ENCODE assay signal across 15 cellular contexts in genomic region chr9:76311576-76311975, GRCh38.
DNase-seq lines count a peak whose midpoint lies in the region; ATAC-seq and TF ChIP-seq lines count a peak whose summit lies in the region.
"Had no signal": no experiment of that assay in that cellular context is flagged by ENCODE, and none has a peak within 500 bp of the region (broad histone marks: within the 10 kb centered on the region; RNA-seq: fewer than 3 reads in every experiment).

No MANE protein-coding gene starts in this region.

- POLR2A ChIA-PET in naive thymus-derived CD8-positive, alpha-beta T cell (lab: Charles Lee): no interaction called here

- H3K4me1 Mint-ChIP-seq in naive thymus-derived CD8-positive, alpha-beta T cell: no peaks in the 10 kb centered on the region
- H3K4me1 Mint-ChIP-seq: B cell had no signal

- no peak overlapping the region for H3K4me3 ChIP-seq in body of pancreas
- H3K4me3 ChIP-seq in ovary: no peak overlapping the region

- intact Hi-C loops in body of pancreas (cut with DNase I): no loop called here
- intact Hi-C loops in ovary (cut with DNase I): no loop called here

- 63 to 83% methylated on average over 5 of the region's 5 CpGs for WGBS in body of pancreas, 2 donors
- WGBS in ovary, 3 donors: 89 to 91% (median 90%) methylated on average over 5 of the region's 5 CpGs

- H3K36me3 ChIP-seq in body of pancreas (replicated peaks in 1 of 2; ENCODE audit: insufficient read depth in 1 of 2, low read depth in 2 of 2): no peaks in the 10 kb centered on the region
- no peaks in the 10 kb centered on the region for H3K36me3 ChIP-seq in ovary

- no peaks in the 10 kb centered on the region for H3K9me3 ChIP-seq in body of pancreas
- no peaks in the 10 kb centered on the region for H3K9me3 ChIP-seq in ovary

- no peak overlapping the region for H3K4me3 Mint-ChIP-seq in naive thymus-derived CD8-positive, alpha-beta T cell
- H3K4me3 Mint-ChIP-seq: B cell; CD4-positive, alpha-beta T cell; HFFc6 had no signal

- TF ChIP-seq EP300 in Ishikawa (IDR thresholded peaks at IDR 0.05; ENCODE audit: borderline replicate concordance): no peak; the same call in 1 of the 2 replicates
- TF ChIP-seq EP300 in ovary (IDR thresholded peaks at IDR 0.05): no peak

- peak in 1 of 4 donors; percentile 17 for DNase-seq in body of pancreas
- DNase-seq in mucosa of gallbladder (ENCODE audit: low spot score): peak; percentile 43
- DNase-seq in GM13977 (ENCODE audit: low spot score): no peak
- no peak for DNase-seq in naive thymus-derived CD8-positive, alpha-beta T cell
- no peak for DNase-seq in ovary
- DNase-seq: C1 segment of cervical spinal cord; CD4-positive, alpha-beta T cell; DND-41; GDM1; HCEC 1CT; HFFc6 had no signal

- H3K4me1 ChIP-seq in body of pancreas: no peaks in the 10 kb centered on the region
- H3K4me1 ChIP-seq in ovary (ENCODE audit: insufficient read depth): no peaks in the 10 kb centered on the region

- no peak for TF ChIP-seq RAD21 in Ishikawa (IDR thresholded peaks at IDR 0.05; ENCODE audit: low read depth)

- H3K27me3 ChIP-seq in body of pancreas (no peaks in the 10 kb centered on the region), ovary (peaks cover 2% of the 10 kb centered on the region)

- no peaks in the 10 kb centered on the region for H3K36me3 Mint-ChIP-seq in naive thymus-derived CD8-positive, alpha-beta T cell

- ATAC-seq in body of pancreas (peak; percentile 53), GM19351 (IDR thresholded peaks at IDR 0.05; ENCODE audit: unreplicated experiment) (no peak)
- ATAC-seq in naive thymus-derived CD8-positive, alpha-beta T cell: no peak

- H3K9me3 Mint-ChIP-seq in naive thymus-derived CD8-positive, alpha-beta T cell: peaks cover 0 to 2% (median 0%) of the 10 kb centered on the region in 9 donors
- H3K9me3 Mint-ChIP-seq: CD4-positive, alpha-beta T cell; HFFc6 had no signal

- TF ChIP-seq POLR2A in body of pancreas (IDR thresholded peaks at IDR 0.05) (no peak), ovary (IDR thresholded peaks at IDR 0.05) (no peak)

- in situ Hi-C loops in GM13977 (cut with MboI; ENCODE audit: low pct_unique_long_range_greater_than_20kb, low sequenced_read_pairs, unreplicated experiment): loop anchor here (25.0 kb wide), 1 partner anchor 1074 kb away; no protein-coding TSS in a partner anchor

- H3K27me3 Mint-ChIP-seq in naive thymus-derived CD8-positive, alpha-beta T cell: peaks cover 6 to 22% (median 7%) of the 10 kb centered on the region in 5 donors

- no peak for TF ChIP-seq CTCF in body of pancreas (IDR thresholded peaks at IDR 0.05)
- no peak for TF ChIP-seq CTCF in GM13977 (IDR thresholded peaks at IDR 0.05; ENCODE audit: extremely low read depth, insufficient read depth, missing control alignments)
- TF ChIP-seq CTCF in ovary (IDR thresholded peaks at IDR 0.05): no peak

- H3K27ac Mint-ChIP-seq in naive thymus-derived CD8-positive, alpha-beta T cell: no peak overlapping the region
- H3K27ac Mint-ChIP-seq: B cell; CD4-positive, alpha-beta T cell; HFFc6 had no signal

- H3K27ac ChIP-seq in body of pancreas (peak overlapping the region in 1 of 4 donors; percentile 21), ovary (no peak overlapping the region)
- H3K27ac ChIP-seq: HL-60 had no signal

TF ChIP-seq in Ishikawa, 13 proteins besides CTCF, POLR2A, EP300 and RAD21:
- peak; percentile 54 for TF ChIP-seq NFIC (IDR thresholded peaks at IDR 0.05)
- no peak for TF ChIP-seq REST (IDR thresholded peaks at IDR 0.05; ENCODE audit: low read depth)
- peak; percentile 70 for TF ChIP-seq TEAD4 (IDR thresholded peaks at IDR 0.05)
TF ChIP-seq in Ishikawa: peak in this region for 2.
